In the genomic region with DNA sequence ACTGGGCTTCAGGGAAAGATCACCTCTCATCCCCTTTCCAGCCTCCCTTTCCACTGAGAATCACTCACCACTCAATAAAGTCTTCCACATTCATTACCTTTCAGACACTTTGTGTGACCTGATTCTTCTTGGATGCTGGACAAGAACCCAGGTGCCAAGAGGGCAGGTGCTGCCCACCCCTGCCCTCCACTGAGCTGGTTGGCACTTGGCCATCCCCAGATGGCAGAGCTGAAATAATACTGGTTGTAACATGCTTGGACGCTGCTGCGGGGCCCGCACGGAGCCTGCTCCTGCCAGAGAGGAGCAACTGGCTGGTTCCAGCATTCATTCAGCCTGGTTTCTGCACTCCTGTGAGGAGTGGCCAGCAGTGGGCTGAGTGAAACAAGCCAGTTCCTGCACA, we compare ENCODE assay signal across 18 cellular contexts.
"Had no signal": no experiment of that assay in that cellular context is flagged by ENCODE, and none has a peak within 500 bp of the region (broad histone marks: within the 10 kb centered on the region; RNA-seq: fewer than 3 reads in every experiment).

No MANE protein-coding gene starts in this region.

- H3K27ac ChIP-seq: adrenal gland, esophagus muscularis mucosa, hepatocyte, left ventricle myocardium inferior, pancreas, spleen, stomach, testis, upper lobe of right lung had no signal

- H3K27me3 ChIP-seq: adrenal gland, esophagus muscularis mucosa, hepatocyte, pancreas, stomach, testis, upper lobe of right lung had no signal

- H3K4me3 ChIP-seq: adrenal gland, esophagus muscularis mucosa, hepatocyte, left ventricle myocardium inferior, mucosa of descending colon, pancreas, spleen, stomach, testis, upper lobe of right lung had no signal

- H3K36me3 ChIP-seq: adrenal gland, esophagus muscularis mucosa, left ventricle myocardium inferior, pancreas, spleen, stomach, upper lobe of right lung had no signal

- H2AFZ ChIP-seq: hepatocyte had no signal

- H3K79me2 ChIP-seq: hepatocyte had no signal

- H3K4me3 Mint-ChIP-seq: activated CD4-positive, alpha-beta memory T cell treated with anti-CD3 and anti-CD28 coated beads, Interleukin-2, amount 10 ng/mL, durations not matched to agents 7 days and 5 days; activated T-cell treated with anti-CD3 and anti-CD28 coated beads, Interleukin-2, amount 50 U/mL, for 24 hours; memory B cell; naive thymus-derived CD4-positive, alpha-beta T cell; WTC11 had no signal

- H3K36me3 Mint-ChIP-seq: naive thymus-derived CD4-positive, alpha-beta T cell; WTC11 had no signal

- H3K9me3 Mint-ChIP-seq: activated CD4-positive, alpha-beta memory T cell treated with anti-CD3 and anti-CD28 coated beads, Interleukin-2, amount 10 ng/mL, durations not matched to agents 7 days and 5 days; activated T-cell treated with anti-CD3 and anti-CD28 coated beads, Interleukin-2, amount 50 U/mL, for 24 hours; memory B cell had no signal

- H3K4me1 ChIP-seq: adrenal gland, esophagus muscularis mucosa, left ventricle myocardium inferior, pancreas, spleen, stomach, testis, upper lobe of right lung had no signal

- H3K27ac Mint-ChIP-seq: activated CD4-positive, alpha-beta memory T cell treated with anti-CD3 and anti-CD28 coated beads, Interleukin-2, amount 10 ng/mL, durations not matched to agents 7 days and 5 days; activated T-cell treated with anti-CD3 and anti-CD28 coated beads, Interleukin-2, amount 50 U/mL, for 24 hours; memory B cell; naive thymus-derived CD4-positive, alpha-beta T cell; WTC11 had no signal

- DNase-seq: activated CD4-positive, alpha-beta memory T cell treated with anti-CD3 and anti-CD28 coated beads, Interleukin-2, amount 10 ng/mL, durations not matched to agents 7 days and 5 days; activated CD4-positive, alpha-beta T cell treated with anti-CD3 and anti-CD28 coated beads for 4 hours; activated naive CD4-positive, alpha-beta T cell treated with anti-CD3 and anti-CD28 coated beads, Interleukin-2, amount 50 U/mL, for 16 hours; activated T-cell treated with anti-CD3 and anti-CD28 coated beads, Interleukin-2, amount 50 U/mL, for 24 hours; adrenal gland; left ventricle myocardium inferior; mucosa of descending colon; naive thymus-derived CD4-positive, alpha-beta T cell; pancreas; spleen; stomach; testis; upper lobe of right lung had no signal

- ATAC-seq: mucosa of descending colon; naive thymus-derived CD4-positive, alpha-beta T cell; pancreas; sciatic nerve; upper lobe of right lung; WTC11 had no signal

- H3K4me2 ChIP-seq: hepatocyte had no signal

- H3K4me1 Mint-ChIP-seq: memory B cell had no signal

- H3K9me3 ChIP-seq: adrenal gland, esophagus muscularis mucosa, left ventricle myocardium inferior, mucosa of descending colon, pancreas, spleen, stomach, testis, upper lobe of right lung had no signal

- H3K27me3 Mint-ChIP-seq: activated T-cell treated with anti-CD3 and anti-CD28 coated beads, Interleukin-2, amount 50 U/mL, for 24 hours had no signal
